ENCODE assay signal across 25 cellular contexts in the genomic region with DNA sequence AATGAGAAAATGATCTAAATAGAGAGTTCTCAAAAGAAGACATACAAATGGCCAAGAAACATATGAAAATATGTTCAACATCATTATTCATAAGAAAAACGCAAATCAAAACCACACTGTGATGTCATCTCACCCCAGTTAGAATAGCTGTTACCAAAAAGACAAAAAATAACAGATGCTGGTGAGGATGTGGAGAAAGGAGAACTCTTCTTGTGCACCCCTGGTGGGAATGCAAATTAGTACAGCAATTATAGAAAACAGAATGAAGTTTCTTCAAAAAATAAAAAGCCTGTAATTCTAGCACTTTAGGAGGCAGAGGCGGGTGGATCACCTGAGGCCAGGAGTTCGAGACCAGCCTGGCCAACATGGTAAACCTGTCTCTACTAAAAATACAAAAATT.
DNase-seq lines count a peak whose midpoint lies in the region; ATAC-seq, FAIRE-seq and TF ChIP-seq lines count a peak whose summit lies in the region.
"Had no signal": no experiment of that assay in that cellular context is flagged by ENCODE, and none has a peak within 500 bp of the region (broad histone marks: within the 10 kb centered on the region; RNA-seq: fewer than 3 reads in every experiment).

No MANE protein-coding gene starts in this region.

- WGBS in transverse colon (ENCODE audit: low coverage in 1 of 2), 2 donors = 86 to 93% methylated on average over 1 to 3 of the region's 3 CpGs
- 95% methylated on average over 3 of the region's 3 CpGs for WGBS in HepG2 (ENCODE audit: low lambda C conversion rate)

- BruUV-seq in HepG2 (replicated peaks; lab: Mats Ljungman, UMichigan) = no TSS peak

- CTCF ChIA-PET in HepG2 (lab: Yijun Ruan, JAX; ENCODE audit: low intra/inter-chr PET ratio, low total read pairs) = no interaction called here

- H3K4me2 ChIP-seq in osteoblast (ENCODE audit: insufficient read depth, low read length) (no peak overlapping the region), HepG2 (ENCODE audit: low read depth, low read length) (no peak overlapping the region)

- H3K79me2 ChIP-seq in osteoblast (ENCODE audit: insufficient read depth, low read length) (peaks cover 3% of the 10 kb centered on the region), HepG2 (ENCODE audit: insufficient read depth, low read length) (peaks cover 8% of the 10 kb centered on the region)

- no peak overlapping the region for H3K9ac ChIP-seq in HepG2 (ENCODE audit: insufficient read depth, low read depth, low read length)

- POLR2A ChIA-PET in HepG2 (lab: Yijun Ruan, JAX) = no interaction called here

- peak; percentile 18 for DNase-seq in astrocyte of the spinal cord (ENCODE audit: low read depth, low spot score)
- DNase-seq in osteoblast (ENCODE audit: insufficient read length, low spot score, missing footprints) = no peak
- no peak for DNase-seq in transverse colon
- no peak for DNase-seq in HepG2 (ENCODE audit: low spot score)
- DNase-seq in activated T-cell treated with anti-CD3 and anti-CD28 coated beads, Interleukin-2, amount 50 U/mL, for 48 hours = no peak
- DNase-seq in effector CD8-positive, alpha-beta T cell (lab: John Stamatoyannopoulos, UW) = no peak
- DNase-seq: activated CD4-positive, alpha-beta T cell treated with anti-CD3 and anti-CD28 coated beads, Interleukin-2, amount 50 U/mL, for 1 hour; CD8-positive, alpha-beta T cell; cerebellar nuclear complex; DMS153; effector memory CD4-positive, alpha-beta T cell; naive B cell; NCI-H2171 treated with DMSO at 0.1 percent for 48 hours; NCI-H526; occipital lobe; retina; spleen; stimulated activated CD4-positive, alpha-beta T cell treated with anti-CD3 and anti-CD28 coated beads, Interleukin-4, amount 100 ng/mL, for 24 hours; T-helper 9 cell; trophoblast cell had no signal

- no peak overlapping the region for H3K4me3 ChIP-seq in astrocyte of the spinal cord (ENCODE audit: low read depth, low read length)
- H3K4me3 ChIP-seq in osteoblast (ENCODE audit: insufficient read depth, low read length) = no peak overlapping the region
- no peak overlapping the region for H3K4me3 ChIP-seq in transverse colon
- H3K4me3 ChIP-seq in HepG2 (replicated peaks in 1 of 3; ENCODE audit: insufficient read depth in 1 of 3, low read depth in 2 of 3, low read length in 3 of 3) = no peak overlapping the region
- H3K4me3 ChIP-seq: ascending aorta, spleen had no signal

- H3K4me1 ChIP-seq in osteoblast (ENCODE audit: insufficient read depth, low read length) (peaks cover 4% of the 10 kb centered on the region), transverse colon (peaks cover 0 to 4% (median 0%) of the 10 kb centered on the region in 4 donors), HepG2 (ENCODE audit: insufficient read depth, low read length) (no peaks in the 10 kb centered on the region)
- H3K4me1 ChIP-seq: ascending aorta, spleen had no signal

- H4K20me1 ChIP-seq in osteoblast (ENCODE audit: insufficient read depth, low read length) (peaks cover 4% of the 10 kb centered on the region), HepG2 (ENCODE audit: insufficient read depth, low read length) (0 out of 2 replicates have a peak, but pooled peaks cover 3% of the 10 kb centered on the region)

- peak; percentile 76 for ATAC-seq in GM18861 (IDR thresholded peaks at IDR 0.05; ENCODE audit: unreplicated experiment)
- ATAC-seq in HG02763 (IDR thresholded peaks at IDR 0.05; ENCODE audit: unreplicated experiment) = peak; percentile 53
- ATAC-seq in HepG2 = no peak
- ATAC-seq: activated T-helper 17 cell treated with anti-CD3 and anti-CD28 coated beads, Interleukin-2, amount 50 U/mL, for 72 hours; CD8-positive, alpha-beta T cell; esophagus mucosa had no signal

- no peak for TF ChIP-seq CTCF in astrocyte of the spinal cord (IDR thresholded peaks at IDR 0.05; ENCODE audit: low read depth, low read length)
- peak; percentile 26 for TF ChIP-seq CTCF in osteoblast (IDR thresholded peaks at IDR 0.05; ENCODE audit: extremely low read depth, low read depth, low read length)
- TF ChIP-seq CTCF in transverse colon (IDR thresholded peaks at IDR 0.05) = no peak
- no peak for TF ChIP-seq CTCF in HepG2 (CRISPR knock-in tag; IDR thresholded peaks at IDR 0.05)

- in situ Hi-C loops in astrocyte of the spinal cord (cut with HindIII; ENCODE audit: low sequenced_read_pairs) = no loop called here
- in situ Hi-C loops in transverse colon (cut with MboI; ENCODE audit: low pct_ligation_motif_present in 1 of 4, low pct_unique_long_range_greater_than_20kb in 1 of 4, low sequenced_read_pairs in 3 of 4) = no loop called here
- in situ Hi-C loops in HepG2 (cut with HindIII; ENCODE audit: extremely low pct_ligation_motif_present, low pct_unique_long_range_greater_than_20kb) = no loop called here

- TF ChIP-seq EP300 in transverse colon (IDR thresholded peaks at IDR 0.05; ENCODE audit: low read depth) (no peak), HepG2 (IDR thresholded peaks at IDR 0.05; ENCODE audit: low read depth in 2 of 2, low read length in 2 of 2) (no peak), HepG2 (CRISPR knock-in tag; IDR thresholded peaks at IDR 0.05; ENCODE audit: borderline replicate concordance) (no peak)

- intact Hi-C loops in transverse colon (cut with DNase I; ENCODE audit: low total_unique reads) = no loop called here
- intact Hi-C loops in HepG2 (cut with micrococcal nuclease; ENCODE audit: unreplicated experiment) = no loop called here

- no peak for FAIRE-seq in HepG2 (lab: Jason Lieb, UNC)

- TF ChIP-seq POLR2A in transverse colon (IDR thresholded peaks at IDR 0.05) (no peak), HepG2 (IDR thresholded peaks at IDR 0.05; ENCODE audit: insufficient read depth in 1 of 2, low read depth in 2 of 2, low read length in 2 of 2) (no peak)

- H2AFZ ChIP-seq in osteoblast (ENCODE audit: low read length) (no peak overlapping the region), HepG2 (ENCODE audit: low read length) (no peak overlapping the region)

- H3K27ac ChIP-seq in osteoblast (ENCODE audit: low read depth, low read length) = no peak overlapping the region
- H3K27ac ChIP-seq in transverse colon = no peak overlapping the region
- no peak overlapping the region for H3K27ac ChIP-seq in HepG2 (ENCODE audit: extremely low read length, insufficient read depth, low read length)
- H3K27ac ChIP-seq: ascending aorta, spleen had no signal

- TF ChIP-seq RAD21 in HepG2 (CRISPR knock-in tag; IDR thresholded peaks at IDR 0.05) = no peak

- H3K9me3 ChIP-seq in osteoblast (ENCODE audit: low read depth, low read length) = no peaks in the 10 kb centered on the region
- H3K9me3 ChIP-seq in transverse colon = no peaks in the 10 kb centered on the region
- no peaks in the 10 kb centered on the region for H3K9me3 ChIP-seq in HepG2 (ENCODE audit: low read length)
- H3K9me3 ChIP-seq: ascending aorta, spleen had no signal

- H3K27me3 ChIP-seq in osteoblast (ENCODE audit: insufficient read depth, low read length) (no peaks in the 10 kb centered on the region), transverse colon (no peaks in the 10 kb centered on the region), HepG2 (ENCODE audit: control insufficient read depth in 1 of 2, insufficient read depth in 2 of 2, low read length in 2 of 2) (no peaks in the 10 kb centered on the region)
- H3K27me3 ChIP-seq: ascending aorta, spleen had no signal

- no peaks in the 10 kb centered on the region for H3K36me3 ChIP-seq in osteoblast (ENCODE audit: insufficient read depth, low read length)
- no peaks in the 10 kb centered on the region for H3K36me3 ChIP-seq in transverse colon
- no peaks in the 10 kb centered on the region for H3K36me3 ChIP-seq in HepG2 (replicated peaks in 1 of 2; ENCODE audit: control insufficient read depth in 1 of 2, insufficient read depth in 2 of 2, low read length in 2 of 2)
- H3K36me3 ChIP-seq: ascending aorta, spleen had no signal

TF ChIP-seq in HepG2, 621 proteins besides CTCF, POLR2A, EP300 and RAD21:
- no peak for TF ChIP-seq HNRNPH1 (optimal IDR thresholded peaks at IDR 0.05; ENCODE audit: low read depth, low read length)
- TF ChIP-seq ZNF766 (CRISPR knock-in tag; IDR thresholded peaks at IDR 0.05; ENCODE audit: borderline replicate concordance) = no peak
- no peak for TF ChIP-seq SPEN (CRISPR knock-in tag; IDR thresholded peaks at IDR 0.05; ENCODE audit: low read depth)
- no peak for TF ChIP-seq ZNF446 (CRISPR knock-in tag; IDR thresholded peaks at IDR 0.05)
